Comparison of ENCODE assay signal across 9 cellular contexts in genomic region chr14:77208266-77208978, GRCh38. TPM values are rescaled to one million over a fixed set of nuclear protein-coding genes. Genes with fewer than 3 reads are reported as not detected.
DNase-seq lines count a peak whose midpoint lies in the region; FAIRE-seq and TF ChIP-seq lines count a peak whose summit lies in the region.
"Had no signal": no experiment of that assay in that cellular context is flagged by ENCODE, and none has a peak within 500 bp of the region (broad histone marks: within the 10 kb centered on the region; RNA-seq: fewer than 3 reads in every experiment).

No MANE protein-coding gene starts in this region.

- no peak overlapping the region for H3K4me3 ChIP-seq in epithelial cell of esophagus (ENCODE audit: low read length)
- no peak overlapping the region for H3K4me3 ChIP-seq in neural cell (ENCODE audit: low read length)
- no peak overlapping the region for H3K4me3 ChIP-seq in tibial artery

- H3K36me3 ChIP-seq in neural cell (ENCODE audit: insufficient read depth, low read length) (no peaks in the 10 kb centered on the region), tibial artery (no peaks in the 10 kb centered on the region)

- TF ChIP-seq EP300 in neural cell (conservative IDR thresholded peaks at IDR 0.05; ENCODE audit: poor library complexity, severe bottlenecking): no peak

- H3K79me2 ChIP-seq in neural cell (replicated peaks; ENCODE audit: insufficient read depth, low read length): no peaks in the 10 kb centered on the region

- no peaks in the 10 kb centered on the region for H4K20me1 ChIP-seq in neural cell (ENCODE audit: insufficient read depth)

- no peak overlapping the region for H3K27ac Mint-ChIP-seq in CD14-positive monocyte
- H3K27ac Mint-ChIP-seq: T-helper 1 cell treated with Interleukin-12 subunit alpha and Interleukin-12 subunit beta and Interleukin-4 antibody, amounts not matched to agents 30 μg/mL and 1 μg/mL, for 36 hours had no signal

- no peak overlapping the region for H3K4me3 Mint-ChIP-seq in CD14-positive monocyte
- H3K4me3 Mint-ChIP-seq: T-helper 1 cell treated with Interleukin-12 subunit alpha and Interleukin-12 subunit beta and Interleukin-4 antibody, amounts not matched to agents 30 μg/mL and 1 μg/mL, for 36 hours had no signal

- FAIRE-seq in GM18507 (lab: Jason Lieb, UNC): no peak

- no peaks in the 10 kb centered on the region for H3F3A ChIP-seq in neural cell (ENCODE audit: insufficient read depth, low read length, poor library complexity, severe bottlenecking)

- H3K9me3 ChIP-seq in neural cell (ENCODE audit: low read length): no peaks in the 10 kb centered on the region
- H3K9me3 ChIP-seq in tibial artery: no peaks in the 10 kb centered on the region

- peak overlapping the region; percentile 20 for H3K9ac ChIP-seq in neural cell (ENCODE audit: low read length)

- H3K27ac ChIP-seq in neural cell (ENCODE audit: low read length) (no peak overlapping the region), tibial artery (no peak overlapping the region)

- H3K36me3 Mint-ChIP-seq in CD14-positive monocyte: no peaks in the 10 kb centered on the region

- peak; percentile 30 for DNase-seq in GM18507 (ENCODE audit: extremely low spot score, insufficient read length, low read depth)
- DNase-seq in NCI-H2196 (lab: John Stamatoyannopoulos, UW; ENCODE audit: unreplicated experiment): peak; percentile 55
- peak in 2 of 3 experiments; percentile 15 to 17 for DNase-seq in activated CD8-positive, alpha-beta memory T cell treated with anti-CD3 and anti-CD28 coated beads for 48 hours (ENCODE audit: low read depth in 2 of 3, low spot score in 2 of 3)
- DNase-seq in epithelial cell of esophagus (ENCODE audit: low read depth): peak; percentile 74
- DNase-seq in tibial artery: peak; percentile 49 to 72
- no peak for DNase-seq in amniotic stem cell (lab: John Stamatoyannopoulos, UW)
- DNase-seq in CD14-positive monocyte (ENCODE audit: low spot score): no peak

- no peaks in the 10 kb centered on the region for H3K4me1 ChIP-seq in tibial artery

- no peak for TF ChIP-seq RAD21 in neural cell (conservative IDR thresholded peaks at IDR 0.05)

- H3K27me3 ChIP-seq in neural cell (ENCODE audit: insufficient read depth, low read depth, low read length) (no peaks in the 10 kb centered on the region), tibial artery (peaks cover 0 to 22% of the 10 kb centered on the region in 2 donors)

- peaks cover 0 to under 1% (median 0%) of the 10 kb centered on the region in 7 donors for H3K9me3 Mint-ChIP-seq in CD14-positive monocyte
- H3K9me3 Mint-ChIP-seq: T-helper 1 cell treated with Interleukin-12 subunit alpha and Interleukin-12 subunit beta and Interleukin-4 antibody, amounts not matched to agents 30 μg/mL and 1 μg/mL, for 36 hours had no signal

- TF ChIP-seq CTCF in epithelial cell of esophagus (IDR thresholded peaks at IDR 0.05; ENCODE audit: insufficient read depth, low read depth, low read length, missing control alignments) (no peak), neural cell (IDR thresholded peaks at IDR 0.05; ENCODE audit: poor library complexity, severe bottlenecking) (no peak), tibial artery (IDR thresholded peaks at IDR 0.05) (no peak), CD14-positive monocyte (IDR thresholded peaks at IDR 0.05) (no peak)

- peaks cover 4 to 7% (median 5%) of the 10 kb centered on the region in 3 donors for H3K27me3 Mint-ChIP-seq in CD14-positive monocyte (ENCODE audit: low read depth in 3 of 3)

- H3K4me2 ChIP-seq in neural cell (ENCODE audit: low read length): no peak overlapping the region

- H3K9me2 ChIP-seq in neural cell (ENCODE audit: insufficient read depth, low read length): no peaks in the 10 kb centered on the region

- H3K4me1 Mint-ChIP-seq in CD14-positive monocyte: no peaks in the 10 kb centered on the region

- intact Hi-C loops in tibial artery (cut with DNase I; ENCODE audit: low total_unique reads) (no loop called here), CD14-positive monocyte (cut with micrococcal nuclease) (no loop called here)

- H2AFZ ChIP-seq in neural cell (ENCODE audit: low read depth, low read length): no peak overlapping the region

TF ChIP-seq in neural cell, 6 proteins besides CTCF, POLR2A, EP300 and RAD21:
- TF ChIP-seq REST (IDR thresholded peaks at IDR 0.05; ENCODE audit: borderline replicate concordance) (peak; percentile 84), SMC3 (conservative IDR thresholded peaks at IDR 0.05; ENCODE audit: poor library complexity) (no peak)
TF ChIP-seq in neural cell: peak in this region for 1.

RNA-seq across cellular contexts. Expression of gene TMEM63C, which starts 26.8 kb away (rescaled TPM):
- polyA plus RNA-seq in neural cell: 11.1 and 14.6 TPM in 2 replicates
- 18.8 and 21.2 TPM in 2 replicates for polyA minus RNA-seq in neural cell
- under 1 TPM in 1 of 2 donors, not detected in 1; 0.78 TPM for polyA plus RNA-seq in CD14-positive monocyte

Comparison
In these comparisons a context has a peak if more than half of its experiments do, and no peak if none do; other contexts are left out.
1. DNase-seq: peak in GM18507 (single experiment), NCI-H2196 (single experiment), activated CD8-positive, alpha-beta memory T cell treated with anti-CD3 and anti-CD28 coated beads for 48 hours (2 of 3), epithelial cell of esophagus (single experiment) and tibial artery (2 of 2); none in amniotic stem cell (single experiment) and CD14-positive monocyte (single experiment).